In genomic region chr6:159099311-159099710, GRCh38 we compare ENCODE assay signal across 14 cellular contexts. TPM values are rescaled to one million over a fixed set of nuclear protein-coding genes. Genes with fewer than 3 reads are reported as not detected.
DNase-seq lines count a peak whose midpoint lies in the region; ATAC-seq and TF ChIP-seq lines count a peak whose summit lies in the region.
"Had no signal": no experiment of that assay in that cellular context is flagged by ENCODE, and none has a peak within 500 bp of the region (broad histone marks: within the 10 kb centered on the region; RNA-seq: fewer than 3 reads in every experiment).

No MANE protein-coding gene starts in this region.

- H3K4me3 ChIP-seq in BLaER1 (no peak overlapping the region), psoas muscle (no peak overlapping the region)
- peak overlapping the region; percentile 24 for H3K4me3 ChIP-seq in CD8-positive, alpha-beta memory T cell (ENCODE audit: low read length)
- H3K4me3 ChIP-seq: K562, prostate gland had no signal

- POLR2A ChIA-PET in CD8-positive, alpha-beta memory T cell (lab: Charles Lee), result interaction anchor here (1.7 kb wide), 2 partner anchors 37 to 91 kb away, joined by 5 to 6 read pairs; no protein-coding TSS in a partner anchor

- H3K4me1 ChIP-seq in BLaER1 (peaks cover 81% of the 10 kb centered on the region), psoas muscle (no peaks in the 10 kb centered on the region)
- H3K4me1 ChIP-seq in CD8-positive, alpha-beta memory T cell (ENCODE audit: insufficient read depth, low read length), result peaks cover 55% of the 10 kb centered on the region
- H3K4me1 ChIP-seq: prostate gland had no signal

- H3K36me3 Mint-ChIP-seq in CD8-positive, alpha-beta memory T cell, result peaks cover 0 to 3% (median 0%) of the 10 kb centered on the region in 3 donors
- H3K36me3 Mint-ChIP-seq in activated CD8-positive, alpha-beta memory T cell treated with anti-CD3 and anti-CD28 coated beads, Interleukin-2, amount 10 ng/mL, durations not matched to agents 7 days and 5 days, result no peaks in the 10 kb centered on the region
- H3K36me3 Mint-ChIP-seq in memory B cell, result no peaks in the 10 kb centered on the region

- intact Hi-C loops in psoas muscle (cut with DNase I), result no loop called here

- H3K36me3 ChIP-seq in BLaER1 (no peaks in the 10 kb centered on the region), psoas muscle (ENCODE audit: insufficient read depth in 1 of 2, low read depth in 1 of 2) (no peaks in the 10 kb centered on the region)
- H3K36me3 ChIP-seq in CD8-positive, alpha-beta memory T cell (ENCODE audit: insufficient read depth, low read length), result no peaks in the 10 kb centered on the region
- H3K36me3 ChIP-seq: prostate gland had no signal

- H3K4me2 ChIP-seq in BLaER1, result peak overlapping the region; percentile 86

- H3K4me3 Mint-ChIP-seq in CD8-positive, alpha-beta memory T cell, result peak overlapping the region in 6 of 7 donors; percentile 61 to 88 (median 76)
- H3K4me3 Mint-ChIP-seq in activated CD8-positive, alpha-beta memory T cell treated with anti-CD3 and anti-CD28 coated beads, Interleukin-2, amount 10 ng/mL, durations not matched to agents 7 days and 5 days, result no peak overlapping the region
- peak overlapping the region; percentile 78 for H3K4me3 Mint-ChIP-seq in memory B cell

- TF ChIP-seq CTCF in psoas muscle (IDR thresholded peaks at IDR 0.05), result no peak

- DNase-seq in CD8-positive, alpha-beta memory T cell, result no peak
- DNase-seq in activated CD8-positive, alpha-beta memory T cell treated with anti-CD3 and anti-CD28 coated beads, Interleukin-2, amount 10 ng/mL, durations not matched to agents 7 days and 5 days, result peak; percentile 40
- no peak for DNase-seq in memory B cell (ENCODE audit: low spot score in 2 of 2)
- DNase-seq in NCI-H526 treated with DMSO at 0.1 percent for 48 hours (lab: John Stamatoyannopoulos, UW), result no peak
- DNase-seq in psoas muscle, result no peak
- DNase-seq in EL, result no peak
- DNase-seq: AML-193, NCI-H1105, substantia nigra had no signal

- H3K27ac Mint-ChIP-seq in CD8-positive, alpha-beta memory T cell, result peak overlapping the region; percentile 82 to 99 (median 97)
- H3K27ac Mint-ChIP-seq in activated CD8-positive, alpha-beta memory T cell treated with anti-CD3 and anti-CD28 coated beads, Interleukin-2, amount 10 ng/mL, durations not matched to agents 7 days and 5 days, result peak overlapping the region; percentile 82
- H3K27ac Mint-ChIP-seq in memory B cell, result peak overlapping the region; percentile 99

- H3K9me3 Mint-ChIP-seq in CD8-positive, alpha-beta memory T cell, result no peaks in the 10 kb centered on the region
- no peaks in the 10 kb centered on the region for H3K9me3 Mint-ChIP-seq in activated CD8-positive, alpha-beta memory T cell treated with anti-CD3 and anti-CD28 coated beads, Interleukin-2, amount 10 ng/mL, durations not matched to agents 7 days and 5 days (ENCODE audit: low read depth)
- no peaks in the 10 kb centered on the region for H3K9me3 Mint-ChIP-seq in memory B cell

- H3K9me3 ChIP-seq in BLaER1, result no peaks in the 10 kb centered on the region
- no peaks in the 10 kb centered on the region for H3K9me3 ChIP-seq in CD8-positive, alpha-beta memory T cell (ENCODE audit: low read length)
- no peaks in the 10 kb centered on the region for H3K9me3 ChIP-seq in psoas muscle
- H3K9me3 ChIP-seq: prostate gland had no signal

- WGBS in psoas muscle, 3 donors, result 87 to 89% (median 88%) methylated on average over 4 of the region's 4 CpGs

- no peak for ATAC-seq in activated CD8-positive, alpha-beta memory T cell treated with anti-CD3 and anti-CD28 coated beads, Interleukin-2, amount 10 ng/mL, durations not matched to agents 7 days and 5 days
- ATAC-seq in memory B cell (ENCODE audit: low read depth) (no peak), GM21381 (IDR thresholded peaks at IDR 0.05; ENCODE audit: unreplicated experiment) (no peak), psoas muscle (no peak)
- ATAC-seq: K562, left lobe of liver had no signal

- H3K27ac ChIP-seq in BLaER1 (peak overlapping the region; percentile 62; the same call in 1 of the 2 replicates), psoas muscle (no peak overlapping the region)
- H3K27ac ChIP-seq in CD8-positive, alpha-beta memory T cell (ENCODE audit: low read depth, low read length), result peak overlapping the region; percentile 40
- H3K27ac ChIP-seq: prostate gland had no signal

- H3K27me3 Mint-ChIP-seq in CD8-positive, alpha-beta memory T cell, result no peaks in the 10 kb centered on the region
- no peaks in the 10 kb centered on the region for H3K27me3 Mint-ChIP-seq in activated CD8-positive, alpha-beta memory T cell treated with anti-CD3 and anti-CD28 coated beads, Interleukin-2, amount 10 ng/mL, durations not matched to agents 7 days and 5 days
- H3K27me3 Mint-ChIP-seq in memory B cell, result no peaks in the 10 kb centered on the region

- H3K9ac ChIP-seq in BLaER1, result peak overlapping the region; percentile 34; the same call in 1 of the 2 replicates

- H3K27me3 ChIP-seq in BLaER1, result no peaks in the 10 kb centered on the region
- no peaks in the 10 kb centered on the region for H3K27me3 ChIP-seq in CD8-positive, alpha-beta memory T cell (ENCODE audit: insufficient read depth, low read length, poor library complexity, severe bottlenecking)
- no peaks in the 10 kb centered on the region for H3K27me3 ChIP-seq in psoas muscle (ENCODE audit: insufficient read depth in 3 of 3, low read length in 2 of 3)

- H4K20me1 ChIP-seq in BLaER1, result no peaks in the 10 kb centered on the region

- CTCF ChIA-PET in CD8-positive, alpha-beta memory T cell (lab: Charles Lee), result interaction anchor here (0.6 to 2.0 kb wide), 7 partner anchors 8 to 468 kb away, joined by 3 to 10 read pairs (median 7); partner anchors contain the start of gene TAGAP
- CTCF ChIA-PET in activated CD8-positive, alpha-beta memory T cell treated with anti-CD3 and anti-CD28 coated beads, Interleukin-2, amount 10 ng/mL, durations not matched to agents 7 days and 5 days (lab: Charles Lee), result interaction anchor here (0.6 to 2.2 kb wide), 9 partner anchors 11 to 99 kb away, joined by 3 to 11 read pairs (median 4); partner anchors contain the start of gene TAGAP

- peaks cover 55 to 87% (median 75%) of the 10 kb centered on the region in 3 donors for H3K4me1 Mint-ChIP-seq in CD8-positive, alpha-beta memory T cell
- peaks cover 58% of the 10 kb centered on the region for H3K4me1 Mint-ChIP-seq in activated CD8-positive, alpha-beta memory T cell treated with anti-CD3 and anti-CD28 coated beads, Interleukin-2, amount 10 ng/mL, durations not matched to agents 7 days and 5 days
- peaks cover 49% of the 10 kb centered on the region for H3K4me1 Mint-ChIP-seq in memory B cell

RNA-seq across cellular contexts. Expression of gene TAGAP, which starts 54.5 kb away (rescaled TPM):
- 100 to 1,000 TPM; 140 to 145 TPM for total RNA-seq in CD8-positive, alpha-beta memory T cell
- 193 TPM for polyA plus RNA-seq in CD8-positive, alpha-beta memory T cell
- total RNA-seq in activated CD8-positive, alpha-beta memory T cell treated with anti-CD3 and anti-CD28 coated beads, Interleukin-2, amount 10 ng/mL, durations not matched to agents 7 days and 5 days, result 10 to 100 TPM; 44.8 to 53.0 TPM
- 1 to 10 TPM in 1 of 4 donors, under 1 TPM in 3; 0.42 to 1.2 (median 0.65) TPM for total RNA-seq in psoas muscle
- under 1 TPM; 0.06 to 0.13 (median 0.10) TPM for polyA plus RNA-seq in psoas muscle
- polyA plus RNA-seq: K562 had no signal

Comparison
In these comparisons a context has a peak if more than half of its experiments do, and no peak if none do; other contexts are left out.
1. RNA of gene TAGAP, which starts 54.5 kb away (total RNA-seq): 140 to 145 TPM in CD8-positive, alpha-beta memory T cell and 44.8 to 53.0 TPM in activated CD8-positive, alpha-beta memory T cell treated with anti-CD3 and anti-CD28 coated beads, Interleukin-2, amount 10 ng/mL, durations not matched to agents 7 days and 5 days; 0.42 to 1.2 TPM in psoas muscle; every median in the first group is over 10 times any median in the second.
2. Peak in every context shown above with its lines, with median percentiles within 50 percentile points of each other: H3K27ac Mint-ChIP-seq.